17 cellular contexts compared by ENCODE assay signal in the genomic region with DNA sequence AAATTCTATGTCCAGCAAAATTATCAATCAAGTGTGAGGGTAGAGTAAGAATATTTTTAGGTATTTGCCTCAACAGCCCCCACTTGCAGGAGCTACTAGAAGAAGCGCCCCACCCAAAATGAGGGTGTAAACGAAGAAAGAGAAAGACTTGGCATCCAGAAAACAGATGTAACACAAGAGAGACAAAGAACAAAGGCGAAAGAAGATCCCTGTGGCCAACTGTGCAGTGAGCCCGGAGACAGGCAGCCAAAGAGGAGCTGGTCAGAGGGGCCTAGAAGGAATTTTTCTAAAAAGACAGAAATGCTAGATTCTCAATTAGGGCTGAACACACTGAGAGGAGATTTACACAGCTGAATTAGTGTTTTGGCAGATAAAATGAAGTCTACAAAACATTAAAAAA.
"Had no signal": no experiment of that assay in that cellular context is flagged by ENCODE, and none has a peak within 500 bp of the region (broad histone marks: within the 10 kb centered on the region; RNA-seq: fewer than 3 reads in every experiment).

No MANE protein-coding gene starts in this region.

- H3K9me3 Mint-ChIP-seq: activated CD4-positive, alpha-beta T cell treated with anti-CD3 and anti-CD28 coated beads, Interleukin-2, amount 10 ng/mL, durations not matched to agents 24 days and 14 days; activated naive CD4-positive, alpha-beta T cell treated with anti-CD3 and anti-CD28 coated beads, Interleukin-2, amount 50 U/mL, for 24 hours; activated T-helper 2 cell treated with anti-CD3 and anti-CD28 coated beads, Interferon-gamma antibody, Interleukin-2, Interleukin-4, amounts not matched to agents 10 μg/mL and 5 μg/mL and 100 μg/mL, durations not matched to agents 14 hours and 24 hours and 36 hours had no signal

- H3K9me3 ChIP-seq: esophagus squamous epithelium, heart left ventricle, left lung, neutrophil, upper lobe of right lung had no signal

- H3K36me3 Mint-ChIP-seq: activated naive CD4-positive, alpha-beta T cell treated with anti-CD3 and anti-CD28 coated beads, Interleukin-2, amount 50 U/mL, for 24 hours; WTC11 had no signal

- ATAC-seq: foreskin keratinocyte, heart left ventricle, left lung, right cardiac atrium, upper lobe of right lung, WTC11 had no signal

- H3K4me3 ChIP-seq: esophagus squamous epithelium, heart left ventricle, left lung, upper lobe of right lung had no signal

- H3K4me3 Mint-ChIP-seq: activated CD4-positive, alpha-beta T cell treated with anti-CD3 and anti-CD28 coated beads, Interleukin-2, amount 10 ng/mL, durations not matched to agents 24 days and 14 days; activated naive CD4-positive, alpha-beta T cell treated with anti-CD3 and anti-CD28 coated beads, Interleukin-2, amount 50 U/mL, for 24 hours; WTC11 had no signal

- H3K27me3 ChIP-seq: brain microvascular endothelial cell, esophagus squamous epithelium, foreskin keratinocyte, heart left ventricle, left lung, upper lobe of right lung had no signal

- FAIRE-seq: islet of Langerhans had no signal

- H3K27ac Mint-ChIP-seq: activated CD4-positive, alpha-beta T cell treated with anti-CD3 and anti-CD28 coated beads, Interleukin-2, amount 10 ng/mL, durations not matched to agents 24 days and 14 days; activated naive CD4-positive, alpha-beta T cell treated with anti-CD3 and anti-CD28 coated beads, Interleukin-2, amount 50 U/mL, for 24 hours; activated T-helper 2 cell treated with anti-CD3 and anti-CD28 coated beads, Interferon-gamma antibody, Interleukin-2, Interleukin-4, amounts not matched to agents 10 μg/mL and 5 μg/mL and 100 μg/mL, durations not matched to agents 14 hours and 24 hours and 36 hours; WTC11 had no signal

- H3K36me3 ChIP-seq: brain microvascular endothelial cell, esophagus squamous epithelium, heart left ventricle, left lung, neutrophil, upper lobe of right lung had no signal

- H3K4me1 ChIP-seq: foreskin keratinocyte, left lung had no signal

- H3K27ac ChIP-seq: brain microvascular endothelial cell, foreskin keratinocyte, neutrophil, upper lobe of right lung had no signal

- H3K27me3 Mint-ChIP-seq: activated naive CD4-positive, alpha-beta T cell treated with anti-CD3 and anti-CD28 coated beads, Interleukin-2, amount 50 U/mL, for 24 hours had no signal

- H3K4me1 Mint-ChIP-seq: activated CD4-positive, alpha-beta T cell treated with anti-CD3 and anti-CD28 coated beads, Interleukin-2, amount 10 ng/mL, durations not matched to agents 24 days and 14 days; activated naive CD4-positive, alpha-beta T cell treated with anti-CD3 and anti-CD28 coated beads, Interleukin-2, amount 50 U/mL, for 24 hours had no signal

- DNase-seq: activated CD4-positive, alpha-beta T cell treated with anti-CD3 and anti-CD28 coated beads, Interleukin-2, amount 10 ng/mL, durations not matched to agents 24 days and 14 days; amygdala; brain microvascular endothelial cell; esophagus squamous epithelium; foreskin keratinocyte; heart left ventricle; left lung; mesendoderm; right cardiac atrium; stimulated activated CD4-positive, alpha-beta T cell treated with anti-CD3 and anti-CD28 coated beads, Interleukin-12 subunit alpha, Interleukin-12 subunit beta, amount 100 ng/mL, for 4 hours; stimulated activated naive CD4-positive, alpha-beta T cell treated with Interleukin-2 at 50 U/mL for 16 hours; upper lobe of right lung had no signal
